Comparison of ENCODE assay signal across 11 cellular contexts in genomic region chr5:72555871-72556270, GRCh38. TPM values are rescaled to one million over a fixed set of nuclear protein-coding genes. Genes with fewer than 3 reads are reported as not detected.
DNase-seq lines count a peak whose midpoint lies in the region; ATAC-seq, FAIRE-seq and TF ChIP-seq lines count a peak whose summit lies in the region.
"Had no signal": no experiment of that assay in that cellular context is flagged by ENCODE, and none has a peak within 500 bp of the region (broad histone marks: within the 10 kb centered on the region; RNA-seq: fewer than 3 reads in every experiment).

No MANE protein-coding gene starts in this region.

- H3K27me3 ChIP-seq in GM23248 (replicated peaks; ENCODE audit: insufficient read depth) (no peaks in the 10 kb centered on the region), GM12878 (replicated peaks in 1 of 2; ENCODE audit: control insufficient read depth in 2 of 2, insufficient read depth in 2 of 2, low read length in 1 of 2) (no peaks in the 10 kb centered on the region; a peak in 1 of 4 replicates), Karpas-422 (ENCODE audit: low read length) (no peaks in the 10 kb centered on the region)

- no peaks in the 10 kb centered on the region for H3K36me3 ChIP-seq in GM23248 (ENCODE audit: low read depth)
- no peaks in the 10 kb centered on the region for H3K36me3 ChIP-seq in GM12878 (ENCODE audit: control insufficient read depth in 2 of 2, insufficient read depth in 2 of 2, low read length in 1 of 2)
- H3K36me3 ChIP-seq in mesodermal cell (ENCODE audit: control insufficient read depth, insufficient read depth, low read length) = no peaks in the 10 kb centered on the region
- H3K36me3 ChIP-seq in Karpas-422 (ENCODE audit: insufficient read depth, low read length) = no peaks in the 10 kb centered on the region

- no peaks in the 10 kb centered on the region for H3K9me2 ChIP-seq in GM23248 (ENCODE audit: insufficient read depth)
- no peaks in the 10 kb centered on the region for H3K9me2 ChIP-seq in Karpas-422 (replicated peaks; ENCODE audit: insufficient read depth, low read length)

- peaks cover 15% of the 10 kb centered on the region for H3K4me1 ChIP-seq in A549
- peaks cover 17% of the 10 kb centered on the region for H3K4me1 ChIP-seq in GM23248 (ENCODE audit: insufficient read depth)
- peaks cover 3% of the 10 kb centered on the region for H3K4me1 ChIP-seq in GM12878 (ENCODE audit: control insufficient read depth, insufficient read depth, low read length)
- H3K4me1 ChIP-seq in mesodermal cell (ENCODE audit: control insufficient read depth, insufficient read depth, low read length, poor library complexity, severe bottlenecking) = peaks cover 10% of the 10 kb centered on the region
- no peaks in the 10 kb centered on the region for H3K4me1 ChIP-seq in Karpas-422 (ENCODE audit: low read length)

- FAIRE-seq in A549 (lab: Jason Lieb, UNC) (no peak), GM12878 (lab: Jason Lieb, UNC) (no peak)

- peaks cover 10% of the 10 kb centered on the region; the same call in 1 of the 2 replicates for H3F3A ChIP-seq in GM23248 (ENCODE audit: insufficient read depth)

- intact Hi-C loops in GM12878 (cut with micrococcal nuclease; ENCODE audit: unreplicated experiment) = no loop called here

- 80% methylated on average over 1 of the region's 1 CpG for WGBS in A549 (ENCODE audit: missing lambda C conversion rate)
- 57% methylated on average over 1 of the region's 1 CpG for WGBS in GM23248 (ENCODE audit: low coverage in 1 of 2, low lambda C conversion rate in 2 of 2, missing lambda C conversion rate in 2 of 2), 2 experiments
- WGBS in GM12878 (ENCODE audit: insufficient coverage, insufficient replicate concordance, low lambda C conversion rate, missing lambda C conversion rate) = 0% methylated on average over 1 of the region's 1 CpG
- WGBS in mesodermal cell (ENCODE audit: insufficient coverage in 2 of 2), 2 experiments = 20 to 33% methylated on average over 1 of the region's 1 CpG

- no peaks in the 10 kb centered on the region for H3K79me2 ChIP-seq in GM23248 (ENCODE audit: insufficient read depth)
- H3K79me2 ChIP-seq in GM12878 (ENCODE audit: control insufficient read depth, insufficient read depth, low read length) = no peaks in the 10 kb centered on the region
- no peaks in the 10 kb centered on the region for H3K79me2 ChIP-seq in Karpas-422 (ENCODE audit: low read length)

- TF ChIP-seq EP300 in A549 (IDR thresholded peaks at IDR 0.05) (no peak), GM12878 (IDR thresholded peaks at IDR 0.05; ENCODE audit: borderline replicate concordance in 1 of 2, control insufficient read depth in 1 of 2, low read depth in 2 of 2, low read length in 2 of 2) (no peak)

- TF ChIP-seq RAD21 in A549 (conservative IDR thresholded peaks at IDR 0.05 in 1 of 2, IDR thresholded peaks at IDR 0.05 in 1 of 2) = no peak
- no peak for TF ChIP-seq RAD21 in GM12878 (IDR thresholded peaks at IDR 0.05; ENCODE audit: insufficient read depth, low read depth, low read length)

- no TSS peak for BruUV-seq in GM12878 (replicated peaks; lab: Mats Ljungman, UMichigan)

- TF ChIP-seq POLR2A in A549 (IDR thresholded peaks at IDR 0.05; ENCODE audit: low read length) = no peak
- no peak for TF ChIP-seq POLR2A in GM12878 (IDR thresholded peaks at IDR 0.05; ENCODE audit: low read depth, low read length)

- CTCF ChIA-PET in A549 (lab: Yijun Ruan, JAX) (interaction anchor here (0.6 to 3.8 kb wide), 8 partner anchors 10 to 668 kb away, joined by 3 to 24 read pairs (median 4); partner anchors contain the start of genes MRPS27 and PTCD2), GM12878 (lab: Yijun Ruan, JAX) (interaction anchor here (0.8 to 1.7 kb wide), 5 partner anchors 32 to 238 kb away, joined by 3 read pairs; no protein-coding TSS in a partner anchor)

- H3K9me3 ChIP-seq in A549 = no peaks in the 10 kb centered on the region
- H3K9me3 ChIP-seq in GM23248 (ENCODE audit: low read depth) = no peaks in the 10 kb centered on the region
- H3K9me3 ChIP-seq in GM12878 (replicated peaks; ENCODE audit: control insufficient read depth, insufficient read depth, low read length) = no peaks in the 10 kb centered on the region; the same call in 2 of the 3 replicates
- no peaks in the 10 kb centered on the region for H3K9me3 ChIP-seq in mesodermal cell (ENCODE audit: control insufficient read depth, low read length)
- no peaks in the 10 kb centered on the region for H3K9me3 ChIP-seq in Karpas-422 (ENCODE audit: low read length)

- peak overlapping the region; percentile 92 for H2AFZ ChIP-seq in GM23248
- no peak overlapping the region for H2AFZ ChIP-seq in GM12878 (ENCODE audit: control insufficient read depth, low read depth, low read length)
- H2AFZ ChIP-seq in Karpas-422 (ENCODE audit: low read length) = no peak overlapping the region

- H4K20me1 ChIP-seq in GM23248 (ENCODE audit: insufficient read depth) = no peaks in the 10 kb centered on the region
- no peaks in the 10 kb centered on the region for H4K20me1 ChIP-seq in GM12878 (ENCODE audit: control insufficient read depth, insufficient read depth)
- no peaks in the 10 kb centered on the region for H4K20me1 ChIP-seq in Karpas-422 (ENCODE audit: insufficient read depth, low read depth, low read length)

- RAD21 ChIA-PET in GM12878 (lab: Charles Lee; ENCODE audit: unreplicated experiment) = interaction anchor here (1.0 kb wide), 1 partner anchor 190 kb away, joined by 6 read pairs; no protein-coding TSS in a partner anchor

- peak in 1 of 2 experiments; percentile 9; a peak in 2 of 6 replicates for ATAC-seq in A549
- ATAC-seq in GM12878 = no peak; the same call in 2 of the 3 replicates
- ATAC-seq in GM18502 (IDR thresholded peaks at IDR 0.05; ENCODE audit: poor library complexity, unreplicated experiment) = no peak

- in situ Hi-C loops in GM23248 (cut with MboI) = no loop called here
- in situ Hi-C loops in GM12878 (cut with MboI) = no loop called here

- peak overlapping the region; percentile 87 for H3K4me2 ChIP-seq in A549
- H3K4me2 ChIP-seq in GM23248 (ENCODE audit: unreplicated experiment) = peak overlapping the region; percentile 83
- H3K4me2 ChIP-seq in GM12878 (ENCODE audit: control insufficient read depth, insufficient read depth) = no peak overlapping the region
- H3K4me2 ChIP-seq in Karpas-422 (ENCODE audit: low read depth, low read length, poor library complexity, severe bottlenecking) = no peak overlapping the region

- SMC1A ChIA-PET in GM12878 (lab: Charles Lee; ENCODE audit: uncharacterized antibody, unreplicated experiment) = interaction anchor here (0.7 to 1.2 kb wide), 5 partner anchors 9 to 262 kb away, joined by 3 to 4 read pairs (median 3); no protein-coding TSS in a partner anchor

- POLR2A ChIA-PET in A549 (lab: Yijun Ruan, JAX) (interaction anchor here (0.9 to 1.3 kb wide), 2 partner anchors 45 to 168 kb away, joined by 4 read pairs; no protein-coding TSS in a partner anchor), GM12878 (lab: Charles Lee) (no interaction called here)

- DNase-seq in A549 (ENCODE audit: low read depth in 1 of 2, low spot score in 1 of 2) (no peak), GM23248 (peak; percentile 30), GM12878 (ENCODE audit: low read depth, low spot score) (no peak), Karpas-422 (no peak), NK-92 (lab: John Stamatoyannopoulos, UW; ENCODE audit: unreplicated experiment) (no peak)
- no peak for DNase-seq in central memory CD4-positive, alpha-beta T cell
- DNase-seq: GDM1, KBM-7 had no signal

- H3K4me3 ChIP-seq in A549 = peak overlapping the region; percentile 39; the same call in 1 of the 3 replicates
- peak overlapping the region; percentile 64 for H3K4me3 ChIP-seq in GM23248
- 0 out of 2 replicates have a peak overlapping the region, but pooled peaks have one; percentile 38 for H3K4me3 ChIP-seq in GM12878
- H3K4me3 ChIP-seq in mesodermal cell (ENCODE audit: extremely low read depth, insufficient read depth, low read length, poor library complexity, severe bottlenecking) = no peak overlapping the region
- H3K4me3 ChIP-seq in Karpas-422 (ENCODE audit: low read length) = no peak overlapping the region

- peak overlapping the region; percentile 87 to 97 for H3K27ac ChIP-seq in A549
- H3K27ac ChIP-seq in GM23248 = peak overlapping the region; percentile 56; the same call in 1 of the 2 replicates
- H3K27ac ChIP-seq in GM12878 (ENCODE audit: control insufficient read depth, insufficient read depth) = no peak overlapping the region
- peak overlapping the region; percentile 86 for H3K27ac ChIP-seq in mesodermal cell (ENCODE audit: low read depth, low read length, severe bottlenecking)
- no peak overlapping the region for H3K27ac ChIP-seq in Karpas-422 (ENCODE audit: low read length)

- H3K9ac ChIP-seq in GM23248 (peak overlapping the region; percentile 74), GM12878 (ENCODE audit: control insufficient read depth, insufficient read depth, low read length) (no peak overlapping the region), Karpas-422 (ENCODE audit: low read length) (no peak overlapping the region)

- no peak for TF ChIP-seq CTCF in A549 (IDR thresholded peaks at IDR 0.05)
- no peak for TF ChIP-seq CTCF in GM12878 (IDR thresholded peaks at IDR 0.05 in 2 of 3, conservative IDR thresholded peaks at IDR 0.05 in 1 of 3; ENCODE audit: control insufficient read depth in 2 of 3, extremely low read depth in 1 of 3, insufficient read depth in 1 of 3, low read depth in 3 of 3, low read length in 3 of 3)

RNA-seq across cellular contexts. Expression of gene ZNF366, which starts 48.7 kb away (rescaled TPM):
- not detected in 2 replicates for polyA plus RNA-seq in A549 (2011; rRNA removed)
- not detected in 2 replicates for polyA plus RNA-seq in A549 (2012; cell fraction: cytosol; rRNA removed)
- polyA plus RNA-seq in A549 (2012; cell fraction: nucleus; rRNA removed) = not detected in 2 replicates
- not detected in 3 replicates for polyA plus RNA-seq in A549 (2017; fragmentation: RNase III; extraction: RNeasy Plus Mini Kit Qiagen cat#74134 plus additional on column Dnase treatment)
- polyA minus RNA-seq in A549 (2011; rRNA and poly(A)+ RNA removed) = not detected in 2 replicates
- not detected in 2 replicates for total RNA-seq in GM23248 (2014; rRNA removed; shearing (Covaris generic))
- polyA plus RNA-seq in GM23248 (2016; fragmentation: Nextera tagmentation; extraction: Ambion mirVana) = not detected in 2 replicates
- total RNA-seq in GM12878 (2013; cell fraction: nucleolus; rRNA removed) = not detected in 2 replicates
- total RNA-seq in GM12878 (2014; rRNA removed) = 0.06 TPM in 1 of 2 replicates, not detected in the other
- total RNA-seq in GM12878 (2014; rRNA removed; fragmentation: Illumina TruSeq; extraction: Trizol) = 0.05 TPM in 1 of 2 replicates, not detected in the other
- total RNA-seq in GM12878 (2021) = 0.18 TPM in 1 of 2 replicates, not detected in the other
- polyA plus RNA-seq in GM12878 (2011; ENCODE audit: low read depth) = not detected
- not detected in 2 replicates for polyA plus RNA-seq in GM12878 (2011; rRNA removed)
- polyA plus RNA-seq in GM12878 (2011; cell fraction: cytosol; rRNA removed) = not detected in 2 replicates
- not detected in 2 replicates for polyA plus RNA-seq in GM12878 (2011; cell fraction: nucleus; rRNA removed)
- polyA plus RNA-seq in GM12878 (2012) = 0.04 and 0.08 TPM in 2 replicates
- polyA plus RNA-seq in GM12878 (2014; fragmentation: Illumina TruSeq; extraction: Trizol) = 0.01 and 0.10 TPM in 2 replicates
- not detected for polyA plus RNA-seq in GM12878 (2014; fragmentation: Nextera tagmentation; extraction: Ambion mirVana)
- 0.03 TPM in 1 of 2 replicates, not detected in the other for polyA plus RNA-seq in GM12878 (2014; rRNA removed)
- polyA plus RNA-seq in GM12878 (2016; fragmentation: Nextera tagmentation; extraction: Ambion mirVana) = not detected
- not detected in 2 replicates for polyA minus RNA-seq in GM12878 (2011; rRNA and poly(A)+ RNA removed)
- not detected in 2 replicates for polyA minus RNA-seq in GM12878 (2011; cell fraction: cytosol; rRNA and poly(A)+ RNA removed)
- not detected in 2 replicates for polyA minus RNA-seq in GM12878 (2011; cell fraction: nucleus; rRNA and poly(A)+ RNA removed)
- 1.1 TPM for polyA plus RNA-seq in mesodermal cell (2013, experiment 1 of 2)
- 0.81 TPM for polyA plus RNA-seq in mesodermal cell (2013, experiment 2 of 2)
- not detected in 2 replicates for total RNA-seq in Karpas-422 (2014; rRNA removed; shearing (Covaris generic); ENCODE audit: low replicate concordance)
- total RNA-seq: T-helper 1 cell treated with Interleukin-12 subunit alpha and Interleukin-12 subunit beta and Interleukin-4 antibody, amounts not matched to agents 30 ng/mL and 1 ng/mL, for 36 hours had no signal

Comparison
In these comparisons a context has a peak if more than half of its experiments do, and no peak if none do; other contexts are left out.
1. H3K27ac ChIP-seq: peak in A549 (2 of 2), GM23248 (single experiment) and mesodermal cell (single experiment); none in GM12878 (single experiment) and Karpas-422 (single experiment).
2. H3K4me2 ChIP-seq: peak in A549 (single experiment) and GM23248 (single experiment); none in GM12878 (single experiment) and Karpas-422 (single experiment).
3. H3K4me3 ChIP-seq: peak in A549 (single experiment), GM23248 (single experiment) and GM12878 (single experiment); none in mesodermal cell (single experiment) and Karpas-422 (single experiment).